ENCODE assay signal across 2 cellular contexts in the genomic region with DNA sequence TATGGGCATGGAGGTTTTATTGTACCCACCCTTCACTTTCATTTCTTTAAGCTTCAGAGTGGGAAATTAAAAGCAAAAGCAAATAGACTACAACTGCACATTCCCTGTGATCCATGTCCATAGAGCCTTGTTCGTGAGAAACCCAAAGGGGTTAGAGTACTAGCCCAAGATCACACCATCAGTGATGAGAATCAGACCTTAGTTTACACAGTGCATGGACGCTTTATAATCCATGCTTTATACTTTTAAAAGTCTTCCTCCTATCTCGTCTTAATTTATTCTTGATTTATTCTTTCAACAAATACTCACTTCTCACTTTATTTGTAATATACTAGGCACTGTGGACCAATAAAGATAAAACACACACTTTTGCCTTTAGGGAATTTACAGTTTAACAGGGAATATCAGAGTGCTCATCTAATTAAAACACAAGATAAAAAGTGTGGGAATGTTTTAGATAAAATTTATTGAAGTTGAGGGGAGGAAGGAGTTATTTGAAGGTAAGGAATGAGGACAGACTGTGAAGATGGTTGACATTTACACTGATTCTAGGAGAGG.
TF ChIP-seq lines count a peak whose summit lies in the region.

No MANE protein-coding gene starts in this region.

TF ChIP-seq in K562, 482 proteins besides CTCF, POLR2A, EP300 and RAD21:
- TF ChIP-seq ZNF324 (CRISPR knock-in tag; IDR thresholded peaks at IDR 0.05) (no peak), NCOA6 (IDR thresholded peaks at IDR 0.05) (no peak), PTRF (tag; IDR thresholded peaks at IDR 0.05) (no peak), TAF9B (IDR thresholded peaks at IDR 0.05; ENCODE audit: partially characterized antibody) (peak; percentile 15)

TF ChIP-seq in HepG2, 621 proteins besides CTCF, POLR2A, EP300 and RAD21:
- TF ChIP-seq ZNF513 (CRISPR knock-in tag; conservative IDR thresholded peaks at IDR 0.05) (no peak), SUZ12 (IDR thresholded peaks at IDR 0.05; ENCODE audit: low read depth, low read length) (no peak), ISL2 (CRISPR knock-in tag; IDR thresholded peaks at IDR 0.05) (no peak), ZNF530 (CRISPR knock-in tag; IDR thresholded peaks at IDR 0.05; ENCODE audit: low read depth) (no peak), ZNF607 (CRISPR knock-in tag; IDR thresholded peaks at IDR 0.05; ENCODE audit: borderline replicate concordance) (no peak), RBFOX2 (IDR thresholded peaks at IDR 0.05; ENCODE audit: low read depth, low read length) (no peak), POLR2AphosphoS2 (IDR thresholded peaks at IDR 0.05; ENCODE audit: low read depth, low read length) (no peak), ZNF34 (CRISPR knock-in tag; IDR thresholded peaks at IDR 0.05; ENCODE audit: borderline replicate concordance) (no peak), MAF1 (CRISPR knock-in tag; IDR thresholded peaks at IDR 0.05; ENCODE audit: borderline replicate concordance) (no peak), ZNF749 (CRISPR knock-in tag; IDR thresholded peaks at IDR 0.05; ENCODE audit: borderline replicate concordance) (no peak)
- TF ChIP-seq, protein P1, sequence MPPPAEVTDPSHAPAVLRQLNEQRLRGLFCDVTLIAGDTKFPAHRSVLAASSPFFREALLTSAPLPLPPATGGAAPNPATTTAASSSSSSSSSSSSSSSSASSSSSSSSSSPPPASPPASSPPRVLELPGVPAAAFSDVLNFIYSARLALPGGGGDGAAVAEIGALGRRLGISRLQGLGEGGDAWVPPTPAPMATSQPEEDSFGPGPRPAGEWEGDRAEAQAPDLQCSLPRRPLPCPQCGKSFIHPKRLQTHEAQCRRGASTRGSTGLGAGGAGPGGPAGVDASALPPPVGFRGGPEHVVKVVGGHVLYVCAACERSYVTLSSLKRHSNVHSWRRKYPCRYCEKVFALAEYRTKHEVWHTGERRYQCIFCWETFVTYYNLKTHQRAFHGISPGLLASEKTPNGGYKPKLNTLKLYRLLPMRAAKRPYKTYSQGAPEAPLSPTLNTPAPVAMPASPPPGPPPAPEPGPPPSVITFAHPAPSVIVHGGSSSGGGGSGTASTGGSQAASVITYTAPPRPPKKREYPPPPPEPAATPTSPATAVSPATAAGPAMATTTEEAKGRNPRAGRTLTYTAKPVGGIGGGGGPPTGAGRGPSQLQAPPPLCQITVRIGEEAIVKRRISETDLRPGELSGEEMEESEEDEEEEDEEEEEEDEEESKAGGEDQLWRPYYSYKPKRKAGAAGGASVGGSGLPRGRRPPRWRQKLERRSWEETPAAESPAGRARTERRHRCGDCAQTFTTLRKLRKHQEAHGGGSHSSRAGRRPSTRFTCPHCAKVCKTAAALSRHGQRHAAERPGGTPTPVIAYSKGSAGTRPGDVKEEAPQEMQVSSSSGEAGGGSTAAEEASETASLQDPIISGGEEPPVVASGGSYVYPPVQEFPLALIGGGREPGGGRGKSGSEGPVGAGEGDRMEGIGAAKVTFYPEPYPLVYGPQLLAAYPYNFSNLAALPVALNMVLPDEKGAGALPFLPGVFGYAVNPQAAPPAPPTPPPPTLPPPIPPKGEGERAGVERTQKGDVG (CRISPR knock-in tag; IDR thresholded peaks at IDR 0.05; ENCODE audit: borderline replicate concordance) = no peak
